ENCODE assay signal across 7 cellular contexts in the genomic region with DNA sequence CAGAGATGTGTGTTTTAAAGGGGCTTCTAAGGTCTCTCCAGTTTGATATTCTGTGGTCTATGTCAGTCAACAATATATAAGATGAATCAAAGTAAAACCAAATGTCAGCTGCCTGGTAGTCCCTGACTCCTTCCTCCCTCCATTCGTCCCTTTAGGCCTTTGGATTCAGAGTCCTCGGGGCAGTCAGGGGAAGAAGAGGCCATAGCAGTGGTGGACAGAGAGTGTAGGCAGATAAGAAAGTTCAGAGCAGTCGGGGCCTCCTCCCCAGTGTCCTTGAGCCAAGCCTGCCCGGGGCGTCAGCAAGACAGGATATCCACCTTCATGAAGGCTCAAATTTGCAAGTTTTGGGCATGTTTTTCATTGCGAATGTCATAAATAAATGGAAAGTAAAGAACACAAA.
"Had no signal": no experiment of that assay in that cellular context is flagged by ENCODE, and none has a peak within 500 bp of the region (broad histone marks: within the 10 kb centered on the region; RNA-seq: fewer than 3 reads in every experiment).

No MANE protein-coding gene starts in this region.

- H3K27me3 Mint-ChIP-seq: IgD-negative memory B cell had no signal

- ATAC-seq: GM23338, HepG2 had no signal

- H3K36me3 Mint-ChIP-seq: IgD-negative memory B cell had no signal

- H3K4me2 ChIP-seq: GM23338 had no signal

- H2AFZ ChIP-seq: GM23338 had no signal

- H3K27ac Mint-ChIP-seq: GM23338, H9, IgD-negative memory B cell had no signal

- DNase-seq: H9, HCEC 1CT, KBM-7 had no signal

- H3K4me3 Mint-ChIP-seq: GM23338, H9, IgD-negative memory B cell had no signal

- H3K27ac ChIP-seq: HL-60 had no signal

- H3K4me3 ChIP-seq: GM23338 had no signal
